ENCODE assay signal across 1 cellular context in the genomic region with DNA sequence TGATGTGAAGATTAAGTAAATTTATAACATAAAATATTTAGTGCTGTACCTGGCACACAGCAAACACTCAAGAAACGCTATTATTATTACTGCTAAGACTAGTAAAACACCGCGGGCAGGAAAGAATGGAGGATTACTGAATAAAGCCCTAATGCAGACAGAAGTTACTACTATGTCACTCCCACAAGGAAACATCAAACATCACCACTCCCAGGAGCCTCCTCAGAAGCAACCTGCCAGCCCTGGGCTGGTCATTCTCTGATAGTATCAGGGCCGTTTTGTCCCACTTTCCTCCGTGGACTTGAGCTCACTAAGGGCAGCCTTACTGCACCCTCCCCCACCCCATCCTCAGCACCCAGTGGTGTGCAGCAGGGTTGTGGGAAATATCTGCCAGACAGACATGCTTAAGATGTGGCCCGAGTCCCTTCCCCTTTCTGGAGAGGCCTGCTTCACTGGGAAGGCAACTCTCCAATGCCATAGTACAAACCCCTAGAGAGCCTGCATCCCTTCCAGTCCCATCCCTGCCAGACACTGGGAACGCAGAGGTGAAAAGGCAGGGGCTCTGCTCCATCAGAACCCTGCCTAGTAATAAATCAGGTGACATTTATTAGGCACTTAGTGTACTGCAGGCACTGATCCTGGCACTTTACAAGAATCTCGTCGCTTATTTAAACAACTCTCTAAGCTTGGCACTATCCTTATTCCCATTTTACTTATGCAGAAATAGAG.
TF ChIP-seq lines count a peak whose summit lies in the region.

No MANE protein-coding gene starts in this region.

TF ChIP-seq in GM12878, 131 proteins besides CTCF, POLR2A, EP300 and RAD21 (continued from another document):
- TF ChIP-seq, protein P1, sequence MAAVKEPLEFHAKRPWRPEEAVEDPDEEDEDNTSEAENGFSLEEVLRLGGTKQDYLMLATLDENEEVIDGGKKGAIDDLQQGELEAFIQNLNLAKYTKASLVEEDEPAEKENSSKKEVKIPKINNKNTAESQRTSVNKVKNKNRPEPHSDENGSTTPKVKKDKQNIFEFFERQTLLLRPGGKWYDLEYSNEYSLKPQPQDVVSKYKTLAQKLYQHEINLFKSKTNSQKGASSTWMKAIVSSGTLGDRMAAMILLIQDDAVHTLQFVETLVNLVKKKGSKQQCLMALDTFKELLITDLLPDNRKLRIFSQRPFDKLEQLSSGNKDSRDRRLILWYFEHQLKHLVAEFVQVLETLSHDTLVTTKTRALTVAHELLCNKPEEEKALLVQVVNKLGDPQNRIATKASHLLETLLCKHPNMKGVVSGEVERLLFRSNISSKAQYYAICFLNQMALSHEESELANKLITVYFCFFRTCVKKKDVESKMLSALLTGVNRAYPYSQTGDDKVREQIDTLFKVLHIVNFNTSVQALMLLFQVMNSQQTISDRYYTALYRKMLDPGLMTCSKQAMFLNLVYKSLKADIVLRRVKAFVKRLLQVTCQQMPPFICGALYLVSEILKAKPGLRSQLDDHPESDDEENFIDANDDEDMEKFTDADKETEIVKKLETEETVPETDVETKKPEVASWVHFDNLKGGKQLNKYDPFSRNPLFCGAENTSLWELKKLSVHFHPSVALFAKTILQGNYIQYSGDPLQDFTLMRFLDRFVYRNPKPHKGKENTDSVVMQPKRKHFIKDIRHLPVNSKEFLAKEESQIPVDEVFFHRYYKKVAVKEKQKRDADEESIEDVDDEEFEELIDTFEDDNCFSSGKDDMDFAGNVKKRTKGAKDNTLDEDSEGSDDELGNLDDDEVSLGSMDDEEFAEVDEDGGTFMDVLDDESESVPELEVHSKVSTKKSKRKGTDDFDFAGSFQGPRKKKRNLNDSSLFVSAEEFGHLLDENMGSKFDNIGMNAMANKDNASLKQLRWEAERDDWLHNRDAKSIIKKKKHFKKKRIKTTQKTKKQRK (IDR thresholded peaks at IDR 0.05; ENCODE audit: low read depth, low read length) = no peak
- TF ChIP-seq, protein P2, sequence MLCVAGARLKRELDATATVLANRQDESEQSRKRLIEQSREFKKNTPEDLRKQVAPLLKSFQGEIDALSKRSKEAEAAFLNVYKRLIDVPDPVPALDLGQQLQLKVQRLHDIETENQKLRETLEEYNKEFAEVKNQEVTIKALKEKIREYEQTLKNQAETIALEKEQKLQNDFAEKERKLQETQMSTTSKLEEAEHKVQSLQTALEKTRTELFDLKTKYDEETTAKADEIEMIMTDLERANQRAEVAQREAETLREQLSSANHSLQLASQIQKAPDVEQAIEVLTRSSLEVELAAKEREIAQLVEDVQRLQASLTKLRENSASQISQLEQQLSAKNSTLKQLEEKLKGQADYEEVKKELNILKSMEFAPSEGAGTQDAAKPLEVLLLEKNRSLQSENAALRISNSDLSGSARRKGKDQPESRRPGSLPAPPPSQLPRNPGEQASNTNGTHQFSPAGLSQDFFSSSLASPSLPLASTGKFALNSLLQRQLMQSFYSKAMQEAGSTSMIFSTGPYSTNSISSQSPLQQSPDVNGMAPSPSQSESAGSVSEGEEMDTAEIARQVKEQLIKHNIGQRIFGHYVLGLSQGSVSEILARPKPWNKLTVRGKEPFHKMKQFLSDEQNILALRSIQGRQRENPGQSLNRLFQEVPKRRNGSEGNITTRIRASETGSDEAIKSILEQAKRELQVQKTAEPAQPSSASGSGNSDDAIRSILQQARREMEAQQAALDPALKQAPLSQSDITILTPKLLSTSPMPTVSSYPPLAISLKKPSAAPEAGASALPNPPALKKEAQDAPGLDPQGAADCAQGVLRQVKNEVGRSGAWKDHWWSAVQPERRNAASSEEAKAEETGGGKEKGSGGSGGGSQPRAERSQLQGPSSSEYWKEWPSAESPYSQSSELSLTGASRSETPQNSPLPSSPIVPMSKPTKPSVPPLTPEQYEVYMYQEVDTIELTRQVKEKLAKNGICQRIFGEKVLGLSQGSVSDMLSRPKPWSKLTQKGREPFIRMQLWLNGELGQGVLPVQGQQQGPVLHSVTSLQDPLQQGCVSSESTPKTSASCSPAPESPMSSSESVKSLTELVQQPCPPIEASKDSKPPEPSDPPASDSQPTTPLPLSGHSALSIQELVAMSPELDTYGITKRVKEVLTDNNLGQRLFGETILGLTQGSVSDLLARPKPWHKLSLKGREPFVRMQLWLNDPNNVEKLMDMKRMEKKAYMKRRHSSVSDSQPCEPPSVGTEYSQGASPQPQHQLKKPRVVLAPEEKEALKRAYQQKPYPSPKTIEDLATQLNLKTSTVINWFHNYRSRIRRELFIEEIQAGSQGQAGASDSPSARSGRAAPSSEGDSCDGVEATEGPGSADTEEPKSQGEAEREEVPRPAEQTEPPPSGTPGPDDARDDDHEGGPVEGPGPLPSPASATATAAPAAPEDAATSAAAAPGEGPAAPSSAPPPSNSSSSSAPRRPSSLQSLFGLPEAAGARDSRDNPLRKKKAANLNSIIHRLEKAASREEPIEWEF (IDR thresholded peaks at IDR 0.05; ENCODE audit: insufficient replicate concordance, low read depth, low read length) = no peak
- TF ChIP-seq BACH1 (IDR thresholded peaks at IDR 0.05; ENCODE audit: borderline replicate concordance) (no peak), SREBF1 (IDR thresholded peaks at IDR 0.05; ENCODE audit: low read length) (no peak), SPI1 (IDR thresholded peaks at IDR 0.05; ENCODE audit: borderline replicate concordance, insufficient read depth, low read depth, low read length) (no peak)
